ENCODE assay signal across 1 cellular context in genomic region chr21:46142581-46143473, GRCh38.
A peak's percentile ranks its signal among the peaks of the same experiment; 100 is the strongest.
TF ChIP-seq lines count a peak whose summit lies in the region.

No MANE protein-coding gene starts in this region.

TF ChIP-seq in HepG2, 621 proteins besides CTCF, POLR2A, EP300 and RAD21 (continues in another document):
- TF ChIP-seq PTBP1 (IDR thresholded peaks at IDR 0.05; ENCODE audit: low read depth, low read length, poor library complexity, severe bottlenecking): no peak
- TF ChIP-seq, protein P1, sequence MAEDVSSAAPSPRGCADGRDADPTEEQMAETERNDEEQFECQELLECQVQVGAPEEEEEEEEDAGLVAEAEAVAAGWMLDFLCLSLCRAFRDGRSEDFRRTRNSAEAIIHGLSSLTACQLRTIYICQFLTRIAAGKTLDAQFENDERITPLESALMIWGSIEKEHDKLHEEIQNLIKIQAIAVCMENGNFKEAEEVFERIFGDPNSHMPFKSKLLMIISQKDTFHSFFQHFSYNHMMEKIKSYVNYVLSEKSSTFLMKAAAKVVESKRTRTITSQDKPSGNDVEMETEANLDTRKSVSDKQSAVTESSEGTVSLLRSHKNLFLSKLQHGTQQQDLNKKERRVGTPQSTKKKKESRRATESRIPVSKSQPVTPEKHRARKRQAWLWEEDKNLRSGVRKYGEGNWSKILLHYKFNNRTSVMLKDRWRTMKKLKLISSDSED (CRISPR knock-in tag; IDR thresholded peaks at IDR 0.05): no peak
- no peak for TF ChIP-seq RBFOX2 (IDR thresholded peaks at IDR 0.05; ENCODE audit: low read depth, low read length)
- TF ChIP-seq, protein P2, sequence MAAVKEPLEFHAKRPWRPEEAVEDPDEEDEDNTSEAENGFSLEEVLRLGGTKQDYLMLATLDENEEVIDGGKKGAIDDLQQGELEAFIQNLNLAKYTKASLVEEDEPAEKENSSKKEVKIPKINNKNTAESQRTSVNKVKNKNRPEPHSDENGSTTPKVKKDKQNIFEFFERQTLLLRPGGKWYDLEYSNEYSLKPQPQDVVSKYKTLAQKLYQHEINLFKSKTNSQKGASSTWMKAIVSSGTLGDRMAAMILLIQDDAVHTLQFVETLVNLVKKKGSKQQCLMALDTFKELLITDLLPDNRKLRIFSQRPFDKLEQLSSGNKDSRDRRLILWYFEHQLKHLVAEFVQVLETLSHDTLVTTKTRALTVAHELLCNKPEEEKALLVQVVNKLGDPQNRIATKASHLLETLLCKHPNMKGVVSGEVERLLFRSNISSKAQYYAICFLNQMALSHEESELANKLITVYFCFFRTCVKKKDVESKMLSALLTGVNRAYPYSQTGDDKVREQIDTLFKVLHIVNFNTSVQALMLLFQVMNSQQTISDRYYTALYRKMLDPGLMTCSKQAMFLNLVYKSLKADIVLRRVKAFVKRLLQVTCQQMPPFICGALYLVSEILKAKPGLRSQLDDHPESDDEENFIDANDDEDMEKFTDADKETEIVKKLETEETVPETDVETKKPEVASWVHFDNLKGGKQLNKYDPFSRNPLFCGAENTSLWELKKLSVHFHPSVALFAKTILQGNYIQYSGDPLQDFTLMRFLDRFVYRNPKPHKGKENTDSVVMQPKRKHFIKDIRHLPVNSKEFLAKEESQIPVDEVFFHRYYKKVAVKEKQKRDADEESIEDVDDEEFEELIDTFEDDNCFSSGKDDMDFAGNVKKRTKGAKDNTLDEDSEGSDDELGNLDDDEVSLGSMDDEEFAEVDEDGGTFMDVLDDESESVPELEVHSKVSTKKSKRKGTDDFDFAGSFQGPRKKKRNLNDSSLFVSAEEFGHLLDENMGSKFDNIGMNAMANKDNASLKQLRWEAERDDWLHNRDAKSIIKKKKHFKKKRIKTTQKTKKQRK (IDR thresholded peaks at IDR 0.05; ENCODE audit: low read length): no peak
- no peak for TF ChIP-seq TP53 (CRISPR knock-in tag; conservative IDR thresholded peaks at IDR 0.05)
- no peak for TF ChIP-seq ZNF839 (CRISPR knock-in tag; IDR thresholded peaks at IDR 0.05; ENCODE audit: borderline replicate concordance)
- no peak for TF ChIP-seq FOXJ3 (CRISPR knock-in tag; IDR thresholded peaks at IDR 0.05; ENCODE audit: borderline replicate concordance)
- TF ChIP-seq ARID4A (CRISPR knock-in tag; IDR thresholded peaks at IDR 0.05; ENCODE audit: borderline replicate concordance): no peak
- no peak for TF ChIP-seq MATR3 (CRISPR knock-in tag; IDR thresholded peaks at IDR 0.05)
- no peak for TF ChIP-seq ZFY (CRISPR knock-in tag; IDR thresholded peaks at IDR 0.05)
- TF ChIP-seq KAT7 (CRISPR knock-in tag; IDR thresholded peaks at IDR 0.05; ENCODE audit: borderline replicate concordance): no peak
- TF ChIP-seq SIN3B (IDR thresholded peaks at IDR 0.05; ENCODE audit: low read length): no peak
- TF ChIP-seq KDM2A (CRISPR knock-in tag; IDR thresholded peaks at IDR 0.05; ENCODE audit: borderline replicate concordance, low read depth): no peak
- no peak for TF ChIP-seq RCOR2 (CRISPR knock-in tag; IDR thresholded peaks at IDR 0.05)
- TF ChIP-seq U2AF1 (optimal IDR thresholded peaks at IDR 0.05; ENCODE audit: low read depth, low read length): no peak
- no peak for TF ChIP-seq ZNF296 (CRISPR knock-in tag; conservative IDR thresholded peaks at IDR 0.05)
- TF ChIP-seq ZNF350 (CRISPR knock-in tag; IDR thresholded peaks at IDR 0.05; ENCODE audit: borderline replicate concordance, low read depth): no peak
- TF ChIP-seq MAFF (IDR thresholded peaks at IDR 0.05; ENCODE audit: low read depth, low read length): peak; percentile 46
- TF ChIP-seq NFYC (CRISPR knock-in tag; IDR thresholded peaks at IDR 0.05): peak; percentile 68
- no peak for TF ChIP-seq ZNF746 (CRISPR knock-in tag; IDR thresholded peaks at IDR 0.05)
- no peak for TF ChIP-seq FOXM1 (CRISPR knock-in tag; IDR thresholded peaks at IDR 0.05)
- no peak for TF ChIP-seq STAG1 (CRISPR knock-in tag; IDR thresholded peaks at IDR 0.05)
- TF ChIP-seq, protein P3, sequence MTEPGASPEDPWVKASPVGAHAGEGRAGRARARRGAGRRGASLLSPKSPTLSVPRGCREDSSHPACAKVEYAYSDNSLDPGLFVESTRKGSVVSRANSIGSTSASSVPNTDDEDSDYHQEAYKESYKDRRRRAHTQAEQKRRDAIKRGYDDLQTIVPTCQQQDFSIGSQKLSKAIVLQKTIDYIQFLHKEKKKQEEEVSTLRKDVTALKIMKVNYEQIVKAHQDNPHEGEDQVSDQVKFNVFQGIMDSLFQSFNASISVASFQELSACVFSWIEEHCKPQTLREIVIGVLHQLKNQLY (CRISPR knock-in tag; IDR thresholded peaks at IDR 0.05): no peak
- TF ChIP-seq ZNF629 (CRISPR knock-in tag; conservative IDR thresholded peaks at IDR 0.05): no peak
- no peak for TF ChIP-seq ZNF75D (CRISPR knock-in tag; IDR thresholded peaks at IDR 0.05; ENCODE audit: borderline replicate concordance)
- TF ChIP-seq ZNF430 (CRISPR knock-in tag; IDR thresholded peaks at IDR 0.05): no peak
- no peak for TF ChIP-seq REPIN1 (CRISPR knock-in tag; IDR thresholded peaks at IDR 0.05; ENCODE audit: borderline replicate concordance, low read depth)
- no peak for TF ChIP-seq MXI1 (IDR thresholded peaks at IDR 0.05; ENCODE audit: borderline replicate concordance, low read depth, low read length)
- no peak for TF ChIP-seq SMARCE1 (IDR thresholded peaks at IDR 0.05; ENCODE audit: borderline replicate concordance)
- TF ChIP-seq, protein P4, sequence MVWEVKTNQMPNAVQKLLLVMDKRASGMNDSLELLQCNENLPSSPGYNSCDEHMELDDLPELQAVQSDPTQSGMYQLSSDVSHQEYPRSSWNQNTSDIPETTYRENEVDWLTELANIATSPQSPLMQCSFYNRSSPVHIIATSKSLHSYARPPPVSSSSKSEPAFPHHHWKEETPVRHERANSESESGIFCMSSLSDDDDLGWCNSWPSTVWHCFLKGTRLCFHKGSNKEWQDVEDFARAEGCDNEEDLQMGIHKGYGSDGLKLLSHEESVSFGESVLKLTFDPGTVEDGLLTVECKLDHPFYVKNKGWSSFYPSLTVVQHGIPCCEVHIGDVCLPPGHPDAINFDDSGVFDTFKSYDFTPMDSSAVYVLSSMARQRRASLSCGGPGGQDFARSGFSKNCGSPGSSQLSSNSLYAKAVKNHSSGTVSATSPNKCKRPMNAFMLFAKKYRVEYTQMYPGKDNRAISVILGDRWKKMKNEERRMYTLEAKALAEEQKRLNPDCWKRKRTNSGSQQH (CRISPR knock-in tag; IDR thresholded peaks at IDR 0.05; ENCODE audit: low read depth): no peak
- TF ChIP-seq, protein P5, sequence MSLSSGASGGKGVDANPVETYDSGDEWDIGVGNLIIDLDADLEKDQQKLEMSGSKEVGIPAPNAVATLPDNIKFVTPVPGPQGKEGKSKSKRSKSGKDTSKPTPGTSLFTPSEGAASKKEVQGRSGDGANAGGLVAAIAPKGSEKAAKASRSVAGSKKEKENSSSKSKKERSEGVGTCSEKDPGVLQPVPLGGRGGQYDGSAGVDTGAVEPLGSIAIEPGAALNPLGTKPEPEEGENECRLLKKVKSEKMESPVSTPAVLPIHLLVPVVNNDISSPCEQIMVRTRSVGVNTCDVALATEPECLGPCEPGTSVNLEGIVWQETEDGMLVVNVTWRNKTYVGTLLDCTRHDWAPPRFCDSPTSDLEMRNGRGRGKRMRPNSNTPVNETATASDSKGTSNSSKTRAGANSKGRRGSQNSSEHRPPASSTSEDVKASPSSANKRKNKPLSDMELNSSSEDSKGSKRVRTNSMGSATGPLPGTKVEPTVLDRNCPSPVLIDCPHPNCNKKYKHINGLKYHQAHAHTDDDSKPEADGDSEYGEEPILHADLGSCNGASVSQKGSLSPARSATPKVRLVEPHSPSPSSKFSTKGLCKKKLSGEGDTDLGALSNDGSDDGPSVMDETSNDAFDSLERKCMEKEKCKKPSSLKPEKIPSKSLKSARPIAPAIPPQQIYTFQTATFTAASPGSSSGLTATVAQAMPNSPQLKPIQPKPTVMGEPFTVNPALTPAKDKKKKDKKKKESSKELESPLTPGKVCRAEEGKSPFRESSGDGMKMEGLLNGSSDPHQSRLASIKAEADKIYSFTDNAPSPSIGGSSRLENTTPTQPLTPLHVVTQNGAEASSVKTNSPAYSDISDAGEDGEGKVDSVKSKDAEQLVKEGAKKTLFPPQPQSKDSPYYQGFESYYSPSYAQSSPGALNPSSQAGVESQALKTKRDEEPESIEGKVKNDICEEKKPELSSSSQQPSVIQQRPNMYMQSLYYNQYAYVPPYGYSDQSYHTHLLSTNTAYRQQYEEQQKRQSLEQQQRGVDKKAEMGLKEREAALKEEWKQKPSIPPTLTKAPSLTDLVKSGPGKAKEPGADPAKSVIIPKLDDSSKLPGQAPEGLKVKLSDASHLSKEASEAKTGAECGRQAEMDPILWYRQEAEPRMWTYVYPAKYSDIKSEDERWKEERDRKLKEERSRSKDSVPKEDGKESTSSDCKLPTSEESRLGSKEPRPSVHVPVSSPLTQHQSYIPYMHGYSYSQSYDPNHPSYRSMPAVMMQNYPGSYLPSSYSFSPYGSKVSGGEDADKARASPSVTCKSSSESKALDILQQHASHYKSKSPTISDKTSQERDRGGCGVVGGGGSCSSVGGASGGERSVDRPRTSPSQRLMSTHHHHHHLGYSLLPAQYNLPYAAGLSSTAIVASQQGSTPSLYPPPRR (CRISPR knock-in tag; IDR thresholded peaks at IDR 0.05; ENCODE audit: borderline replicate concordance): no peak
- TF ChIP-seq ZZZ3 (CRISPR knock-in tag; IDR thresholded peaks at IDR 0.05; ENCODE audit: borderline replicate concordance): no peak
- TF ChIP-seq TBX2 (CRISPR knock-in tag; IDR thresholded peaks at IDR 0.05; ENCODE audit: borderline replicate concordance): no peak
- TF ChIP-seq DZIP1 (CRISPR knock-in tag; IDR thresholded peaks at IDR 0.05): no peak
- TF ChIP-seq ZNF484 (CRISPR knock-in tag; IDR thresholded peaks at IDR 0.05; ENCODE audit: borderline replicate concordance, low read depth): no peak
- TF ChIP-seq CSRNP1 (CRISPR knock-in tag; IDR thresholded peaks at IDR 0.05): no peak
- no peak for TF ChIP-seq SALL2 (CRISPR knock-in tag; IDR thresholded peaks at IDR 0.05)
- TF ChIP-seq ZNF772 (CRISPR knock-in tag; IDR thresholded peaks at IDR 0.05): no peak
- TF ChIP-seq NFIB (CRISPR knock-in tag; IDR thresholded peaks at IDR 0.05; ENCODE audit: borderline replicate concordance): no peak
- TF ChIP-seq CENPX (CRISPR knock-in tag; IDR thresholded peaks at IDR 0.05): no peak
- no peak for TF ChIP-seq ONECUT2 (CRISPR knock-in tag; IDR thresholded peaks at IDR 0.05)
- TF ChIP-seq MEF2D (CRISPR knock-in tag; IDR thresholded peaks at IDR 0.05): no peak
- TF ChIP-seq NFYB (CRISPR knock-in tag; IDR thresholded peaks at IDR 0.05): peak; percentile 76
- no peak for TF ChIP-seq HMGA1 (CRISPR knock-in tag; conservative IDR thresholded peaks at IDR 0.05)
- peak; percentile 13 to 49; a peak in 3 of 4 replicates for TF ChIP-seq MAFK (conservative IDR thresholded peaks at IDR 0.05 in 1 of 2, IDR thresholded peaks at IDR 0.05 in 1 of 2; ENCODE audit: low read length in 2 of 2)
